In genomic region chr22:40404251-40405177, GRCh38 we compare ENCODE assay signal across 1 cellular context.
TF ChIP-seq lines count a peak whose summit lies in the region.

No MANE protein-coding gene starts in this region.

TF ChIP-seq in WTC11, 78 proteins besides CTCF, POLR2A, EP300 and RAD21 (continued from another document):
- TF ChIP-seq ZNF425 (CRISPR knock-in tag; conservative IDR thresholded peaks at IDR 0.05) = no peak
- no peak for TF ChIP-seq FOXK1 (CRISPR knock-in tag; IDR thresholded peaks at IDR 0.05)
- no peak for TF ChIP-seq ATF2 (CRISPR knock-in tag; IDR thresholded peaks at IDR 0.05; ENCODE audit: borderline replicate concordance, low read depth)
- no peak for TF ChIP-seq USF2 (CRISPR knock-in tag; IDR thresholded peaks at IDR 0.05)
- no peak for TF ChIP-seq AR (CRISPR knock-in tag; IDR thresholded peaks at IDR 0.05)
- no peak for TF ChIP-seq NR3C1 (CRISPR knock-in tag; conservative IDR thresholded peaks at IDR 0.05; ENCODE audit: low read depth)
- TF ChIP-seq IRF1 (CRISPR knock-in tag; IDR thresholded peaks at IDR 0.05) = no peak
- TF ChIP-seq NFATC4 (CRISPR knock-in tag; IDR thresholded peaks at IDR 0.05) = no peak
- no peak for TF ChIP-seq KAT7 (CRISPR knock-in tag; IDR thresholded peaks at IDR 0.05; ENCODE audit: borderline replicate concordance)
- TF ChIP-seq CBFB (CRISPR knock-in tag; IDR thresholded peaks at IDR 0.05; ENCODE audit: low read depth) = no peak
- TF ChIP-seq ATF1 (CRISPR knock-in tag; IDR thresholded peaks at IDR 0.05) = no peak
- no peak for TF ChIP-seq E2F4 (CRISPR knock-in tag; IDR thresholded peaks at IDR 0.05; ENCODE audit: borderline replicate concordance, low read depth)
- no peak for TF ChIP-seq FOXJ3 (CRISPR knock-in tag; IDR thresholded peaks at IDR 0.05; ENCODE audit: borderline replicate concordance)
- TF ChIP-seq ZNF219 (CRISPR knock-in tag; IDR thresholded peaks at IDR 0.05; ENCODE audit: borderline replicate concordance) = no peak
- TF ChIP-seq NR2C2 (CRISPR knock-in tag; IDR thresholded peaks at IDR 0.05) = no peak
- no peak for TF ChIP-seq ATF3 (CRISPR knock-in tag; conservative IDR thresholded peaks at IDR 0.05)
- no peak for TF ChIP-seq ERG (CRISPR knock-in tag; IDR thresholded peaks at IDR 0.05)
